26 cellular contexts compared by ENCODE assay signal in the genomic region with DNA sequence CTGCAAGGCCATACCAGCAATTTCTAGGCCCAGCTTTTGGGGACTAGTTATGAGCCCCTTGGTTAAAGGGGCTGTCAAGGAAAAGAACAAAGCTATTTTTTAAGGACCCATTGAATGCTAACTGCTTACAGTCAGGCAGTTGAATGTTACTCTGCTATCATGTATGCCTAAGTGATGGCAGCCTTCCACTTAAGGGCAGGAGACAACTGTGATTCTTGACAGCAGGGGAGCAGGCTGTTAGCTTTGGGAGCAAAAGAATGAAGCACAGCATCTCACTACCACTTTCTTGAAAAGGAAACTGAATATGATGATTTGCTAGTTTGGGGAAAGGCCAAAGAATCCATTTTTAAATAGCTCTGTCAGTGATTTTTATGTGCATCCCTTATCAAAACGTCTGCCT.
"Had no signal": no experiment of that assay in that cellular context is flagged by ENCODE, and none has a peak within 500 bp of the region (broad histone marks: within the 10 kb centered on the region; RNA-seq: fewer than 3 reads in every experiment).

No MANE protein-coding gene starts in this region.

- H3K27me3 ChIP-seq: brain microvascular endothelial cell had no signal

- H3K4me3 Mint-ChIP-seq: activated B cell treated with CpG ODN at 0.5 μM for 24 hours; activated CD4-positive, alpha-beta T cell treated with anti-CD3 and anti-CD28 coated beads, Interleukin-2, amount 10 ng/mL, durations not matched to agents 24 days and 14 days; activated CD8-positive, alpha-beta memory T cell treated with anti-CD3 and anti-CD28 coated beads, Interleukin-2, amount 10 ng/mL, durations not matched to agents 7 days and 5 days; activated naive CD4-positive, alpha-beta T cell treated with anti-CD3 and anti-CD28 coated beads, Interleukin-2, amount 50 U/mL, for 24 hours; activated naive CD8-positive, alpha-beta T cell treated with anti-CD3 and anti-CD28 coated beads, Interleukin-2, amount 50 U/mL, for 24 hours; activated T-cell treated with anti-CD3 and anti-CD28 coated beads, Interleukin-2, amount 50 U/mL, for 24 hours; activated T-helper 1 cell treated with anti-CD3 and anti-CD28 coated beads, Interleukin-12 subunit alpha, Interleukin-12 subunit beta, Interleukin-2, Interleukin-4 antibody, amounts not matched to agents 30 ng/mL and 10 ng/mL and 1 ng/mL, durations not matched to agents 14 hours and 24 hours and 36 hours; T-helper 1 cell treated with Interleukin-12 subunit alpha and Interleukin-12 subunit beta and Interleukin-4 antibody, amounts not matched to agents 30 μg/mL and 1 μg/mL, for 36 hours had no signal

- ATAC-seq: activated CD8-positive, alpha-beta memory T cell treated with anti-CD3 and anti-CD28 coated beads, Interleukin-2, amount 10 ng/mL, durations not matched to agents 7 days and 5 days; activated naive CD8-positive, alpha-beta T cell treated with anti-CD3 and anti-CD28 coated beads, Interleukin-2, amount 50 U/mL, for 24 hours had no signal

- H3K4me3 ChIP-seq: PC-9 had no signal

- H3K9me3 Mint-ChIP-seq: activated B cell treated with CpG ODN at 0.5 μM for 24 hours; activated CD4-positive, alpha-beta T cell treated with anti-CD3 and anti-CD28 coated beads, Interleukin-2, amount 10 ng/mL, durations not matched to agents 24 days and 14 days; activated naive CD4-positive, alpha-beta T cell treated with anti-CD3 and anti-CD28 coated beads, Interleukin-2, amount 50 U/mL, for 24 hours; activated naive CD8-positive, alpha-beta T cell treated with anti-CD3 and anti-CD28 coated beads, Interleukin-2, amount 50 U/mL, for 24 hours; activated T-cell treated with anti-CD3 and anti-CD28 coated beads, Interleukin-2, amount 50 U/mL, for 24 hours; activated T-helper 1 cell treated with anti-CD3 and anti-CD28 coated beads, Interleukin-12 subunit alpha, Interleukin-12 subunit beta, Interleukin-2, Interleukin-4 antibody, amounts not matched to agents 30 ng/mL and 10 ng/mL and 1 ng/mL, durations not matched to agents 14 hours and 24 hours and 36 hours; T-helper 1 cell treated with Interleukin-12 subunit alpha and Interleukin-12 subunit beta and Interleukin-4 antibody, amounts not matched to agents 30 μg/mL and 1 μg/mL, for 36 hours had no signal

- H3K27me3 Mint-ChIP-seq: activated B cell treated with CpG ODN at 0.5 μM for 24 hours; activated CD4-positive, alpha-beta T cell treated with anti-CD3 and anti-CD28 coated beads, Interleukin-2, amount 10 ng/mL, durations not matched to agents 24 days and 14 days; activated CD8-positive, alpha-beta memory T cell treated with anti-CD3 and anti-CD28 coated beads, Interleukin-2, amount 10 ng/mL, durations not matched to agents 7 days and 5 days; activated naive CD4-positive, alpha-beta T cell treated with anti-CD3 and anti-CD28 coated beads, Interleukin-2, amount 50 U/mL, for 24 hours; activated naive CD8-positive, alpha-beta T cell treated with anti-CD3 and anti-CD28 coated beads, Interleukin-2, amount 50 U/mL, for 24 hours; activated T-cell treated with anti-CD3 and anti-CD28 coated beads, Interleukin-2, amount 50 U/mL, for 24 hours had no signal

- H3K36me3 ChIP-seq: brain microvascular endothelial cell had no signal

- H3K4me1 Mint-ChIP-seq: activated B cell treated with CpG ODN at 0.5 μM for 24 hours; activated CD8-positive, alpha-beta memory T cell treated with anti-CD3 and anti-CD28 coated beads, Interleukin-2, amount 10 ng/mL, durations not matched to agents 7 days and 5 days; activated naive CD4-positive, alpha-beta T cell treated with anti-CD3 and anti-CD28 coated beads, Interleukin-2, amount 50 U/mL, for 24 hours; activated naive CD8-positive, alpha-beta T cell treated with anti-CD3 and anti-CD28 coated beads, Interleukin-2, amount 50 U/mL, for 24 hours had no signal

- H3K27ac Mint-ChIP-seq: activated B cell treated with CpG ODN at 0.5 μM for 24 hours; activated CD4-positive, alpha-beta T cell treated with anti-CD3 and anti-CD28 coated beads, Interleukin-2, amount 10 ng/mL, durations not matched to agents 24 days and 14 days; activated CD8-positive, alpha-beta memory T cell treated with anti-CD3 and anti-CD28 coated beads, Interleukin-2, amount 10 ng/mL, durations not matched to agents 7 days and 5 days; activated naive CD4-positive, alpha-beta T cell treated with anti-CD3 and anti-CD28 coated beads, Interleukin-2, amount 50 U/mL, for 24 hours; activated naive CD8-positive, alpha-beta T cell treated with anti-CD3 and anti-CD28 coated beads, Interleukin-2, amount 50 U/mL, for 24 hours; activated T-cell treated with anti-CD3 and anti-CD28 coated beads, Interleukin-2, amount 50 U/mL, for 24 hours; activated T-helper 1 cell treated with anti-CD3 and anti-CD28 coated beads, Interleukin-12 subunit alpha, Interleukin-12 subunit beta, Interleukin-2, Interleukin-4 antibody, amounts not matched to agents 30 ng/mL and 10 ng/mL and 1 ng/mL, durations not matched to agents 14 hours and 24 hours and 36 hours; T-helper 1 cell treated with Interleukin-12 subunit alpha and Interleukin-12 subunit beta and Interleukin-4 antibody, amounts not matched to agents 30 μg/mL and 1 μg/mL, for 36 hours had no signal

- H3K27ac ChIP-seq: brain microvascular endothelial cell, PC-9 had no signal

- DNase-seq: activated B cell treated with CpG ODN at 0.5 μM for 24 hours; activated CD4-positive, alpha-beta T cell treated with anti-CD3 and anti-CD28 coated beads for 1 hour; activated CD4-positive, alpha-beta T cell treated with anti-CD3 and anti-CD28 coated beads, Interleukin-2, amount 10 ng/mL, durations not matched to agents 24 days and 14 days; activated CD4-positive, alpha-beta T cell treated with anti-CD3 and anti-CD28 coated beads, Interleukin-2, amount 50 U/mL, for 48 hours; activated CD8-positive, alpha-beta memory T cell treated with anti-CD3 and anti-CD28 coated beads, Interleukin-2, amount 10 ng/mL, durations not matched to agents 7 days and 5 days; activated effector memory CD4-positive, alpha-beta T cell treated with Interleukin-2 at 50 U/mL for 16 hours; activated naive CD4-positive, alpha-beta T cell; activated naive CD8-positive, alpha-beta T cell treated with anti-CD3 and anti-CD28 coated beads, Interleukin-2, amount 50 U/mL, for 24 hours; activated T-cell treated with anti-CD3 and anti-CD28 coated beads, Interleukin-2, amount 50 U/mL, for 24 hours; amniotic stem cell; brain microvascular endothelial cell; IMR-90; Kasumi-1; KBM-7; NCI-H1105 treated with DMSO at 0.1 percent for 48 hours; NCI-H1436 treated with DMSO at 0.1 percent for 48 hours; NCI-H187; NCI-H2081; NCI-H2171; NCI-H2227 treated with DMSO at 0.1 percent for 48 hours; NCI-H748 treated with DMSO at 0.1 percent for 48 hours; PC-9; SHP77 treated with DMSO at 0.1 percent for 48 hours had no signal

- H3K36me3 Mint-ChIP-seq: activated CD8-positive, alpha-beta memory T cell treated with anti-CD3 and anti-CD28 coated beads, Interleukin-2, amount 10 ng/mL, durations not matched to agents 7 days and 5 days; activated naive CD4-positive, alpha-beta T cell treated with anti-CD3 and anti-CD28 coated beads, Interleukin-2, amount 50 U/mL, for 24 hours had no signal
